ENCODE assay signal across 8 cellular contexts in the genomic region with DNA sequence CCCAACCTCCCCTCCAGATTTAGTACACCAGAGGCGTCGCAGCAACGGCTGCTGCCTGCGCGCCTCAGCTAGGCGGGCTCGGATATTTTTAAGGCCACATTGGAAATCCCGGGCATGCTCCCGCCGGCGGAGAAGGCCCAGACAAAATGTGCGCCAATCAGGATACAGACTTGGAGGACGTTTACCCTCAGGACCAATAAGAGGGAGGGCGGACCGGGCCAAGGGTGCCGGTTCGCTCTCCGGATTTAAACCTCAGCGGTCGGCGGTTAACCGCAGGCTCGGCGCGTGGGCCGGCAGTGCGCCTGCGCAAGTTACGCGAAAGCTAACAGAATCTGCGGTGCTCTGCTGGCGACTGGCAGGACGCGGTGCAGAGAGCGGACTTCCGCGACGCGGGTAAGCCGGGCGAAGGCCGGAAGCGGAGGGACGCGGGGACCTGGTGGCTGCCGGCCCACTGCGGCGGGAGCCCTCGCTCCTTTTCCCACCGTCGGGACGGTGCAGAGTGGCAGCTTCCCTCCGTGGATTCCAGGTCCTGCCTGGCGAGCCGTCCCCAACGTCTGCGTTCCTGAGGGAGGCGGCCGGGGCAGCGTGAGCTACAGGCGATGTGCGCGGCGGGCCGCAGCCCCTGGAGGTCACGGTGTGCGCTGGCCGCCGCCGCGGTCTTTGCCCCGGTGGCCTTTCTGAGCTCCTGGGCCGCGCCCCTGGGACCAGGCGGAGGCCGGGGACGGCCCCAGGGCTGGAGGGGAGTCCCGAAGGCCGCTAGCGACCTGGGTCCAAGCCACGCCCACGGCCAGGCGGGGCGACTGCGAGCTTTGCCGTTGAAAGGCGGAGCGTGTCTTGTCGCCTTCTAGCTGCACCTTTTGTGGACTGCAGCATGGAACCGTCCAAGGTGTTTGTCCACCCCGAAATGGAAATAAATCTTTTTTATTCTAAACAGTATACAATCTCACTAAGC. TPM values are rescaled to one million over a fixed set of nuclear protein-coding genes. Genes with fewer than 3 reads are reported as not detected.
DNase-seq lines count a peak whose midpoint lies in the region; ATAC-seq and TF ChIP-seq lines count a peak whose summit lies in the region.

A gene with protein sequence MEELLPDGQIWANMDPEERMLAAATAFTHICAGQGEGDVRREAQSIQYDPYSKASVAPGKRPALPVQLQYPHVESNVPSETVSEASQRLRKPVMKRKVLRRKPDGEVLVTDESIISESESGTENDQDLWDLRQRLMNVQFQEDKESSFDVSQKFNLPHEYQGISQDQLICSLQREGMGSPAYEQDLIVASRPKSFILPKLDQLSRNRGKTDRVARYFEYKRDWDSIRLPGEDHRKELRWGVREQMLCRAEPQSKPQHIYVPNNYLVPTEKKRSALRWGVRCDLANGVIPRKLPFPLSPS (plus strand): TSS at position 296 of the 952 bp plus-strand sequence. CDS start 11,701 bp downstream, outside the sequence.

- intact Hi-C loops in natural killer cell (cut with micrococcal nuclease), result loop anchor here (2.0 to 5.0 kb wide), 5 partner anchors 15 to 935 kb away; a partner anchor contains a TSS

- peak within 1 kb of the TSS; percentile 88 for H3K27ac ChIP-seq in KMS-11

- peak within 1 kb of the TSS; percentile 66; the same call in 1 of the 2 replicates for H2AFZ ChIP-seq in KMS-11 (ENCODE audit: low read depth)

- peak within 1 kb of the TSS; percentile 51; the same call in 1 of the 2 replicates for H3K4me2 ChIP-seq in KMS-11

- H3K27ac Mint-ChIP-seq in natural killer cell, result peak within 1 kb of the TSS; percentile 94 to 97

- no peaks in the 10 kb centered on the region for H4K20me1 ChIP-seq in KMS-11 (ENCODE audit: insufficient read depth)

- H3K27me3 ChIP-seq in KMS-11 (ENCODE audit: insufficient read depth, low read depth), result no peaks in the 10 kb centered on the region

- H3K4me1 ChIP-seq in KMS-11 (ENCODE audit: low read depth, poor library complexity, severe bottlenecking), result peaks cover 20% of the 10 kb centered on the region

- H3K36me3 Mint-ChIP-seq in natural killer cell, result no peaks in the 10 kb centered on the region

- H3K4me1 Mint-ChIP-seq in natural killer cell, result peaks cover 17 to 22% of the 10 kb centered on the region in 2 donors

- peaks cover 26% of the 10 kb centered on the region for H3K79me2 ChIP-seq in KMS-11 (ENCODE audit: insufficient read depth, low read depth)

- H3K4me3 ChIP-seq in KMS-11 (IDR thresholded peaks at IDR 0.05; ENCODE audit: insufficient read depth, low read depth, low read length), result no peak within 1 kb of the TSS

- TF ChIP-seq CTCF in KMS-11 (conservative IDR thresholded peaks at IDR 0.05; ENCODE audit: low read depth, low read length) (0 out of 2 replicates have a peak, but pooled peaks have one; percentile 27), natural killer cell (IDR thresholded peaks at IDR 0.05) (no peak)

- H3K9ac ChIP-seq in KMS-11, result peak within 1 kb of the TSS; percentile 89

- H3K27me3 Mint-ChIP-seq in natural killer cell (ENCODE audit: low read depth in 2 of 2), result peaks cover 0 to 4% of the 10 kb centered on the region in 2 donors

- DNase-seq in Daoy (ENCODE audit: low read depth), result peak; percentile 90
- DNase-seq in RPMI8226, result peak; percentile 93
- peak; percentile 95 for DNase-seq in activated T-helper 9 cell treated with anti-CD3 and anti-CD28 coated beads, Interleukin-2, amount 50 U/mL, for 16 hours (ENCODE audit: low read depth)
- DNase-seq in fibroblast of peridontal ligament (ENCODE audit: extremely low read depth), result peak; percentile 97
- peak; percentile 98 for DNase-seq in natural killer cell
- DNase-seq in stimulated activated naive CD4-positive, alpha-beta T cell treated with Interleukin-2 at 50 U/mL for 16 hours (lab: John Stamatoyannopoulos, UW), result peak; percentile 94

- H3K36me3 ChIP-seq in KMS-11 (ENCODE audit: insufficient read depth), result no peaks in the 10 kb centered on the region

- ATAC-seq in GM21786 (IDR thresholded peaks at IDR 0.05; ENCODE audit: unreplicated experiment) (peak; percentile 85), natural killer cell (peak; percentile 75 to 91 (median 85))

- no peaks in the 10 kb centered on the region for H3K9me3 Mint-ChIP-seq in natural killer cell

- peak within 1 kb of the TSS; percentile 96 for H3K4me3 Mint-ChIP-seq in natural killer cell

RNA-seq across cellular contexts. Expression of the gene that starts here (rescaled TPM):
- total RNA-seq in Daoy (2014; rRNA removed; shearing (Covaris generic)), result 5.1 and 6.1 TPM in 2 replicates
- 1 to 10 TPM; 4.4 to 6.8 (median 5.6) TPM for total RNA-seq in natural killer cell
